9 cellular contexts compared by ENCODE assay signal in the genomic region with DNA sequence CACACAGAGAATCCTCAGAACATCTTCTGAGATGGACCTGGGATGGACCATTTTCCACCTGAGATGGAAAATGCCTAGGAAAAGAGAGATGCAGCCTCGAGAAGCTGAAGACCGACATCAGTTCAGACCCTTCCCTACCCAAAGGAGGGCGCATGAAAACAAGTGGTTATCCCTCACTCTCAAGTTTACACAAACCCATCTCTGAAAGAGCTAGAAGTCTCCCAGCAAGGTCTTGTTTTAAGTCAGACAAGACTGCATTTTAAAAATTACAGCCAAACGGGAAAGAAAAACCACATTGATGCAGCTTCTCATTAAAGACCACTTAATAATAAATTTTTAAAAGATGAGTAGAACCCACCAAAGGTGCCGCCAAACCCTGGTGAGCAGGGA. TPM values are rescaled to one million over a fixed set of nuclear protein-coding genes. Genes with fewer than 3 reads are reported as not detected.
DNase-seq lines count a peak whose midpoint lies in the region; ATAC-seq and TF ChIP-seq lines count a peak whose summit lies in the region.
"Had no signal": no experiment of that assay in that cellular context is flagged by ENCODE, and none has a peak within 500 bp of the region (broad histone marks: within the 10 kb centered on the region; RNA-seq: fewer than 3 reads in every experiment).

No MANE protein-coding gene starts in this region.

- in situ Hi-C loops in KBM-7 (cut with MboI; ENCODE audit: low pct_unique_long_range_greater_than_20kb, low sequenced_read_pairs) = no loop called here

- H3K27me3 Mint-ChIP-seq in activated CD4-positive, alpha-beta T cell treated with anti-CD3 and anti-CD28 coated beads, Interleukin-2, amount 10 ng/mL, durations not matched to agents 24 days and 14 days = peaks cover 60% of the 10 kb centered on the region
- H3K27me3 Mint-ChIP-seq in activated CD8-positive, alpha-beta T cell treated with anti-CD3 and anti-CD28 coated beads, Interleukin-2, amount 10 ng/mL, durations not matched to agents 7 days and 5 days (ENCODE audit: low read depth) = peaks cover 60% of the 10 kb centered on the region
- peaks cover 2 to 24% (median 4%) of the 10 kb centered on the region in 3 donors for H3K27me3 Mint-ChIP-seq in immature natural killer cell (ENCODE audit: low read depth in 3 of 3)

- peaks cover 10% of the 10 kb centered on the region for H3K27me3 ChIP-seq in suprapubic skin

- 60% methylated on average over 5 of the region's 5 CpGs for WGBS in suprapubic skin

- no peaks in the 10 kb centered on the region for H3K9me3 ChIP-seq in suprapubic skin

- H3K36me3 ChIP-seq in suprapubic skin = no peaks in the 10 kb centered on the region
- H3K36me3 ChIP-seq: tibial nerve had no signal

- peak overlapping the region; percentile 71 for H3K4me3 ChIP-seq in suprapubic skin

- DNase-seq in activated CD4-positive, alpha-beta T cell treated with anti-CD3 and anti-CD28 coated beads, Interleukin-2, amount 10 ng/mL, durations not matched to agents 24 days and 14 days = no peak
- DNase-seq in activated CD4-positive, alpha-beta T cell treated with anti-CD3 and anti-CD28 coated beads, Interleukin-2, amount 50 U/mL, for 1 hour = no peak
- DNase-seq in activated CD8-positive, alpha-beta T cell treated with anti-CD3 and anti-CD28 coated beads, Interleukin-2, amount 10 ng/mL, durations not matched to agents 7 days and 5 days = no peak
- DNase-seq in immature natural killer cell = no peak
- no peak for DNase-seq in suprapubic skin (ENCODE audit: low spot score in 2 of 2)
- DNase-seq in T-helper 1 cell = no peak
- no peak for DNase-seq in KBM-7
- no peak for DNase-seq in activated T-cell treated with anti-CD3 and anti-CD28 coated beads, Interleukin-2, amount 50 U/mL, for 48 hours

- TF ChIP-seq EP300 in suprapubic skin (IDR thresholded peaks at IDR 0.05) = no peak

- peaks cover 27% of the 10 kb centered on the region for H3K4me1 ChIP-seq in suprapubic skin

- no peak for TF ChIP-seq CTCF in suprapubic skin (IDR thresholded peaks at IDR 0.05)

- ATAC-seq in activated CD8-positive, alpha-beta T cell treated with anti-CD3 and anti-CD28 coated beads, Interleukin-2, amount 10 ng/mL, durations not matched to agents 7 days and 5 days = no peak

- POLR2A ChIA-PET in activated CD8-positive, alpha-beta T cell treated with anti-CD3 and anti-CD28 coated beads, Interleukin-2, amount 10 ng/mL, durations not matched to agents 7 days and 5 days (lab: Charles Lee) = interaction anchor here (0.8 kb wide), 1 partner anchor 246 kb away, joined by 3 read pairs; no protein-coding TSS in a partner anchor

- TF ChIP-seq POLR2A in suprapubic skin (IDR thresholded peaks at IDR 0.05) = no peak

- no peak overlapping the region for H3K27ac ChIP-seq in suprapubic skin

- peak overlapping the region; percentile 24 for H3K4me3 Mint-ChIP-seq in activated CD4-positive, alpha-beta T cell treated with anti-CD3 and anti-CD28 coated beads, Interleukin-2, amount 10 ng/mL, durations not matched to agents 24 days and 14 days
- peak overlapping the region; percentile 16 for H3K4me3 Mint-ChIP-seq in activated CD8-positive, alpha-beta T cell treated with anti-CD3 and anti-CD28 coated beads, Interleukin-2, amount 10 ng/mL, durations not matched to agents 7 days and 5 days
- peak overlapping the region; percentile 40 to 61 (median 49) for H3K4me3 Mint-ChIP-seq in immature natural killer cell

- no peaks in the 10 kb centered on the region for H3K9me3 Mint-ChIP-seq in activated CD4-positive, alpha-beta T cell treated with anti-CD3 and anti-CD28 coated beads, Interleukin-2, amount 10 ng/mL, durations not matched to agents 24 days and 14 days
- H3K9me3 Mint-ChIP-seq in activated CD8-positive, alpha-beta T cell treated with anti-CD3 and anti-CD28 coated beads, Interleukin-2, amount 10 ng/mL, durations not matched to agents 7 days and 5 days (ENCODE audit: insufficient read depth) = peaks cover 13% of the 10 kb centered on the region
- peaks cover 0 to 7% (median 2%) of the 10 kb centered on the region in 6 donors for H3K9me3 Mint-ChIP-seq in immature natural killer cell

- intact Hi-C loops in activated CD4-positive, alpha-beta T cell treated with anti-CD3 and anti-CD28 coated beads, Interleukin-2, amount 10 ng/mL, durations not matched to agents 24 days and 14 days (cut with micrococcal nuclease) = no loop called here

- H3K27ac Mint-ChIP-seq in activated CD4-positive, alpha-beta T cell treated with anti-CD3 and anti-CD28 coated beads, Interleukin-2, amount 10 ng/mL, durations not matched to agents 24 days and 14 days = no peak overlapping the region
- no peak overlapping the region for H3K27ac Mint-ChIP-seq in activated CD8-positive, alpha-beta T cell treated with anti-CD3 and anti-CD28 coated beads, Interleukin-2, amount 10 ng/mL, durations not matched to agents 7 days and 5 days
- no peak overlapping the region for H3K27ac Mint-ChIP-seq in immature natural killer cell

- H3K36me3 Mint-ChIP-seq in activated CD4-positive, alpha-beta T cell treated with anti-CD3 and anti-CD28 coated beads, Interleukin-2, amount 10 ng/mL, durations not matched to agents 24 days and 14 days (ENCODE audit: low read depth) = no peaks in the 10 kb centered on the region
- H3K36me3 Mint-ChIP-seq in activated CD8-positive, alpha-beta T cell treated with anti-CD3 and anti-CD28 coated beads, Interleukin-2, amount 10 ng/mL, durations not matched to agents 7 days and 5 days (ENCODE audit: low read depth) = no peaks in the 10 kb centered on the region
- H3K36me3 Mint-ChIP-seq in immature natural killer cell = peaks cover 4% of the 10 kb centered on the region in 3 donors

- CTCF ChIA-PET in activated CD8-positive, alpha-beta T cell treated with anti-CD3 and anti-CD28 coated beads, Interleukin-2, amount 10 ng/mL, durations not matched to agents 7 days and 5 days (lab: Charles Lee) = no interaction called here

- H3K4me1 Mint-ChIP-seq in activated CD4-positive, alpha-beta T cell treated with anti-CD3 and anti-CD28 coated beads, Interleukin-2, amount 10 ng/mL, durations not matched to agents 24 days and 14 days = peaks cover 3% of the 10 kb centered on the region
- H3K4me1 Mint-ChIP-seq in activated CD8-positive, alpha-beta T cell treated with anti-CD3 and anti-CD28 coated beads, Interleukin-2, amount 10 ng/mL, durations not matched to agents 7 days and 5 days (ENCODE audit: low read depth) = peaks cover 9% of the 10 kb centered on the region
- H3K4me1 Mint-ChIP-seq in immature natural killer cell = peaks cover 6 to 11% of the 10 kb centered on the region in 2 donors

RNA-seq across cellular contexts. Expression of a gene that starts 1.3 kb away (rescaled TPM):
- 0.54 and 0.73 TPM in 2 replicates for total RNA-seq in activated CD4-positive, alpha-beta T cell treated with anti-CD3 and anti-CD28 coated beads, Interleukin-2, amount 10 ng/mL, durations not matched to agents 24 days and 14 days
- total RNA-seq in activated CD8-positive, alpha-beta T cell treated with anti-CD3 and anti-CD28 coated beads, Interleukin-2, amount 10 ng/mL, durations not matched to agents 7 days and 5 days = under 1 TPM; 0.42 to 0.63 TPM
- under 1 TPM in 1 of 3 donors, not detected in 2; 0.11 TPM for polyA plus RNA-seq in immature natural killer cell
- 10 to 100 TPM; 22.6 to 88.5 (median 26.9) TPM for total RNA-seq in suprapubic skin

Comparison
In these comparisons a context has a peak if more than half of its experiments do, and no peak if none do; other contexts are left out.
1. RNA of a gene that starts 1.3 kb away (total RNA-seq): 22.6 to 88.5 TPM in suprapubic skin; 0.42 to 0.63 TPM in activated CD8-positive, alpha-beta T cell treated with anti-CD3 and anti-CD28 coated beads, Interleukin-2, amount 10 ng/mL, durations not matched to agents 7 days and 5 days and 0.54 to 0.73 TPM in activated CD4-positive, alpha-beta T cell treated with anti-CD3 and anti-CD28 coated beads, Interleukin-2, amount 10 ng/mL, durations not matched to agents 24 days and 14 days; every median in the first group is over 10 times any median in the second.
2. Peak in every context shown above with its lines, with median percentiles within 50 percentile points of each other: H3K4me3 Mint-ChIP-seq.